In genomic region chr1:7795406-7795805, GRCh38 we compare ENCODE assay signal across 34 cellular contexts. TPM values are rescaled to one million over a fixed set of nuclear protein-coding genes. Genes with fewer than 3 reads are reported as not detected.
"Had no signal": no experiment of that assay in that cellular context is flagged by ENCODE, and none has a peak within 500 bp of the region (broad histone marks: within the 10 kb centered on the region; RNA-seq: fewer than 3 reads in every experiment).

No MANE protein-coding gene starts in this region.

- H3K36me3 ChIP-seq: ovary had no signal

- FAIRE-seq: islet of Langerhans, kidney, urothelium cell line had no signal

- H3K4me2 ChIP-seq: smooth muscle cell had no signal

- ATAC-seq: left colon; left lung; mucosa of descending colon; naive thymus-derived CD4-positive, alpha-beta T cell; natural killer cell treated with Interleukin-12 subunit alpha and Interleukin-12 subunit beta and Interleukin-15 and Interleukin-18, amount 100 ng/mL, for 72 hours; right lobe of liver; upper lobe of right lung had no signal

- H3K27ac Mint-ChIP-seq: natural killer cell treated with Interleukin-12 subunit alpha and Interleukin-12 subunit beta and Interleukin-15 and Interleukin-18, amount 100 ng/mL, for 72 hours; progenitor cell of endocrine pancreas; stimulated activated naive CD8-positive, alpha-beta T cell treated with anti-CD3 and anti-CD28 coated beads, Interleukin-15, Interleukin-2, amounts not matched to agents 100 ng/mL and 50 ng/mL, for 24 hours had no signal

- H3K4me3 Mint-ChIP-seq: immature natural killer cell; naive thymus-derived CD4-positive, alpha-beta T cell; natural killer cell treated with Interleukin-12 subunit alpha and Interleukin-12 subunit beta and Interleukin-15 and Interleukin-18, amount 100 ng/mL, for 72 hours; stimulated activated naive CD8-positive, alpha-beta T cell treated with anti-CD3 and anti-CD28 coated beads, Interleukin-15, Interleukin-2, amounts not matched to agents 100 ng/mL and 50 ng/mL, for 24 hours had no signal

- H3K4me1 ChIP-seq: left lung, right atrium auricular region, right lobe of liver, suprapubic skin, tibial artery, upper lobe of right lung had no signal

- H3K4me3 ChIP-seq: left lung, lung, mucosa of descending colon, ovary, right atrium auricular region, right lobe of liver, smooth muscle cell, suprapubic skin, thoracic aorta, tibial artery, upper lobe of right lung had no signal

- H3K27ac ChIP-seq: left lung, ovary, right atrium auricular region, right lobe of liver, suprapubic skin, thoracic aorta, tibial artery, upper lobe of right lung had no signal

- H3K9me3 ChIP-seq: right atrium auricular region, right lobe of liver, suprapubic skin, thoracic aorta, tibial artery, upper lobe of right lung had no signal

- DNase-seq: hypothalamus; immature natural killer cell; kidney; left colon; left lung; midbrain; mucosa of descending colon; naive thymus-derived CD4-positive, alpha-beta T cell; ovary; right lobe of liver; stimulated activated CD4-positive, alpha-beta T cell treated with anti-CD3 and anti-CD28 coated beads, Interleukin-1b, Interleukin-23, amount 100 ng/mL, for 48 hours; stimulated activated CD4-positive, alpha-beta T cell treated with anti-CD3 and anti-CD28 coated beads, Interleukin-2, amount 100 ng/mL, for 48 hours; stimulated activated CD4-positive, alpha-beta T cell treated with anti-CD3 and anti-CD28 coated beads, Interleukin-4, amount 100 ng/mL, for 4 hours; stimulated activated CD8-positive, alpha-beta memory T cell treated with anti-CD3 and anti-CD28 coated beads, Interleukin-4, amount 100 ng/mL, for 48 hours; stimulated activated naive CD4-positive, alpha-beta T cell; tibial artery; trophoblast cell; upper lobe of right lung had no signal

- H3K27me3 Mint-ChIP-seq: naive thymus-derived CD4-positive, alpha-beta T cell; natural killer cell treated with Interleukin-12 subunit alpha and Interleukin-12 subunit beta and Interleukin-15 and Interleukin-18, amount 100 ng/mL, for 72 hours; progenitor cell of endocrine pancreas; stimulated activated naive CD8-positive, alpha-beta T cell treated with anti-CD3 and anti-CD28 coated beads, Interleukin-15, Interleukin-2, amounts not matched to agents 100 ng/mL and 50 ng/mL, for 24 hours had no signal

- H3K27me3 ChIP-seq: left lung, ovary, right atrium auricular region, right lobe of liver, suprapubic skin, tibial artery, upper lobe of right lung had no signal

RNA-seq across cellular contexts. Expression of gene UTS2, which starts 57.5 kb away (rescaled TPM):
- total RNA-seq: left colon, mesenteric fat pad, myocyte, ovary, progenitor cell of endocrine pancreas, pulmonary artery endothelial cell, renal cortical epithelial cell, right atrium auricular region, right lobe of liver, skeletal muscle tissue, smooth muscle cell, suprapubic skin, thoracic aorta, upper lobe of right lung had no signal
- polyA plus RNA-seq: liver; naive thymus-derived CD4-positive, alpha-beta T cell; smooth muscle cell had no signal
